ENCODE assay signal across 2 cellular contexts in genomic region chr1:168623838-168624237, GRCh38.
TF ChIP-seq lines count a peak whose summit lies in the region.

No MANE protein-coding gene starts in this region.

TF ChIP-seq in SK-N-SH, 30 proteins besides CTCF, POLR2A, EP300 and RAD21:
- TF ChIP-seq RFX5 (IDR thresholded peaks at IDR 0.05; ENCODE audit: low read length) (no peak), FOXM1 (IDR thresholded peaks at IDR 0.05; ENCODE audit: low read depth) (no peak), POLR2AphosphoS5 (IDR thresholded peaks at IDR 0.05; ENCODE audit: low read depth, low read length) (no peak), TEAD4 (IDR thresholded peaks at IDR 0.05; ENCODE audit: borderline replicate concordance, insufficient read depth) (no peak), USF1 (IDR thresholded peaks at IDR 0.05; ENCODE audit: borderline replicate concordance, low read depth) (no peak), ELF1 (IDR thresholded peaks at IDR 0.05) (no peak), SMC3 (IDR thresholded peaks at IDR 0.05; ENCODE audit: low read depth, low read length) (no peak), TAF1 (IDR thresholded peaks at IDR 0.05; ENCODE audit: borderline replicate concordance, low read depth, low read length) (no peak), NFIC (IDR thresholded peaks at IDR 0.05; ENCODE audit: borderline replicate concordance) (no peak), JUND (IDR thresholded peaks at IDR 0.05) (no peak), FOSL2 (IDR thresholded peaks at IDR 0.05; ENCODE audit: borderline replicate concordance, low read depth) (no peak), PBX3 (IDR thresholded peaks at IDR 0.05) (no peak), EZH2phosphoT487 (IDR thresholded peaks at IDR 0.05; ENCODE audit: borderline replicate concordance, low read depth) (no peak), MXI1 (IDR thresholded peaks at IDR 0.05; ENCODE audit: low read depth, low read length) (no peak)
- TF ChIP-seq, protein P1, sequence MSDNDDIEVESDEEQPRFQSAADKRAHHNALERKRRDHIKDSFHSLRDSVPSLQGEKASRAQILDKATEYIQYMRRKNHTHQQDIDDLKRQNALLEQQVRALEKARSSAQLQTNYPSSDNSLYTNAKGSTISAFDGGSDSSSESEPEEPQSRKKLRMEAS (IDR thresholded peaks at IDR 0.05; ENCODE audit: low read depth) = no peak

TF ChIP-seq in SK-N-SH treated with all-trans-retinoic acid at 6 μM for 48 hours, 23 proteins besides CTCF, POLR2A, EP300 and RAD21:
- TF ChIP-seq ZFP3 (CRISPR knock-in tag; IDR thresholded peaks at IDR 0.05) = no peak
- TF ChIP-seq ESRRG (CRISPR knock-in tag; IDR thresholded peaks at IDR 0.05) = no peak
- TF ChIP-seq CSRNP3 (CRISPR knock-in tag; IDR thresholded peaks at IDR 0.05) = no peak
- TF ChIP-seq POU6F1 (CRISPR knock-in tag; IDR thresholded peaks at IDR 0.05; ENCODE audit: borderline replicate concordance, low read depth) = no peak
- no peak for TF ChIP-seq ZNF70 (CRISPR knock-in tag; IDR thresholded peaks at IDR 0.05)
- TF ChIP-seq, protein P2, sequence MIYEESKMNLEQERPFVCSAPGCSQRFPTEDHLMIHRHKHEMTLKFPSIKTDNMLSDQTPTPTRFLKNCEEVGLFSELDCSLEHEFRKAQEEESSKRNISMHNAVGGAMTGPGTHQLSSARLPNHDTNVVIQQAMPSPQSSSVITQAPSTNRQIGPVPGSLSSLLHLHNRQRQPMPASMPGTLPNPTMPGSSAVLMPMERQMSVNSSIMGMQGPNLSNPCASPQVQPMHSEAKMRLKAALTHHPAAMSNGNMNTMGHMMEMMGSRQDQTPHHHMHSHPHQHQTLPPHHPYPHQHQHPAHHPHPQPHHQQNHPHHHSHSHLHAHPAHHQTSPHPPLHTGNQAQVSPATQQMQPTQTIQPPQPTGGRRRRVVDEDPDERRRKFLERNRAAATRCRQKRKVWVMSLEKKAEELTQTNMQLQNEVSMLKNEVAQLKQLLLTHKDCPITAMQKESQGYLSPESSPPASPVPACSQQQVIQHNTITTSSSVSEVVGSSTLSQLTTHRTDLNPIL (CRISPR knock-in tag; IDR thresholded peaks at IDR 0.05; ENCODE audit: low read depth) = no peak
- TF ChIP-seq, protein P3, sequence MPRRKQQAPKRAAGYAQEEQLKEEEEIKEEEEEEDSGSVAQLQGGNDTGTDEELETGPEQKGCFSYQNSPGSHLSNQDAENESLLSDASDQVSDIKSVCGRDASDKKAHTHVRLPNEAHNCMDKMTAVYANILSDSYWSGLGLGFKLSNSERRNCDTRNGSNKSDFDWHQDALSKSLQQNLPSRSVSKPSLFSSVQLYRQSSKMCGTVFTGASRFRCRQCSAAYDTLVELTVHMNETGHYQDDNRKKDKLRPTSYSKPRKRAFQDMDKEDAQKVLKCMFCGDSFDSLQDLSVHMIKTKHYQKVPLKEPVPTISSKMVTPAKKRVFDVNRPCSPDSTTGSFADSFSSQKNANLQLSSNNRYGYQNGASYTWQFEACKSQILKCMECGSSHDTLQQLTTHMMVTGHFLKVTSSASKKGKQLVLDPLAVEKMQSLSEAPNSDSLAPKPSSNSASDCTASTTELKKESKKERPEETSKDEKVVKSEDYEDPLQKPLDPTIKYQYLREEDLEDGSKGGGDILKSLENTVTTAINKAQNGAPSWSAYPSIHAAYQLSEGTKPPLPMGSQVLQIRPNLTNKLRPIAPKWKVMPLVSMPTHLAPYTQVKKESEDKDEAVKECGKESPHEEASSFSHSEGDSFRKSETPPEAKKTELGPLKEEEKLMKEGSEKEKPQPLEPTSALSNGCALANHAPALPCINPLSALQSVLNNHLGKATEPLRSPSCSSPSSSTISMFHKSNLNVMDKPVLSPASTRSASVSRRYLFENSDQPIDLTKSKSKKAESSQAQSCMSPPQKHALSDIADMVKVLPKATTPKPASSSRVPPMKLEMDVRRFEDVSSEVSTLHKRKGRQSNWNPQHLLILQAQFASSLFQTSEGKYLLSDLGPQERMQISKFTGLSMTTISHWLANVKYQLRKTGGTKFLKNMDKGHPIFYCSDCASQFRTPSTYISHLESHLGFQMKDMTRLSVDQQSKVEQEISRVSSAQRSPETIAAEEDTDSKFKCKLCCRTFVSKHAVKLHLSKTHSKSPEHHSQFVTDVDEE (CRISPR knock-in tag; IDR thresholded peaks at IDR 0.05) = no peak
- TF ChIP-seq ZNF565 (CRISPR knock-in tag; conservative IDR thresholded peaks at IDR 0.05; ENCODE audit: low read depth) = no peak
- no peak for TF ChIP-seq PPARA (CRISPR knock-in tag; IDR thresholded peaks at IDR 0.05; ENCODE audit: borderline replicate concordance)
TF ChIP-seq in SK-N-SH treated with all-trans-retinoic acid at 6 μM for 48 hours: peak in this region for 0.
